ENCODE assay signal across 1 cellular context in genomic region chr1:248873993-248874671, GRCh38.
TF ChIP-seq lines count a peak whose summit lies in the region.

No MANE protein-coding gene starts in this region.

TF ChIP-seq in A549, 52 proteins besides CTCF, POLR2A, EP300 and RAD21 (continued from another document):
- TF ChIP-seq BCL3 (IDR thresholded peaks at IDR 0.05): no peak
- no peak for TF ChIP-seq NR3C1 (IDR thresholded peaks at IDR 0.05)
- TF ChIP-seq USF2 (IDR thresholded peaks at IDR 0.05): no peak
- no peak for TF ChIP-seq ZSCAN20 (CRISPR knock-in tag; IDR thresholded peaks at IDR 0.05)
- TF ChIP-seq HOXA7 (CRISPR knock-in tag; IDR thresholded peaks at IDR 0.05): no peak
- TF ChIP-seq MYC (IDR thresholded peaks at IDR 0.05; ENCODE audit: borderline replicate concordance, low read length): no peak; the same call in 1 of the 2 replicates
- TF ChIP-seq EHMT2 (IDR thresholded peaks at IDR 0.05; ENCODE audit: low read depth): no peak
- 0 out of 3 replicates have a peak, but pooled peaks have one; percentile 8 for TF ChIP-seq SMC3 (IDR thresholded peaks at IDR 0.05)
- TF ChIP-seq KDM5A (IDR thresholded peaks at IDR 0.05): no peak
- no peak for TF ChIP-seq MAX (IDR thresholded peaks at IDR 0.05)
- peak; percentile 20; the same call in 1 of the 2 replicates for TF ChIP-seq MAZ (IDR thresholded peaks at IDR 0.05; ENCODE audit: borderline replicate concordance, low read depth, low read length)
- TF ChIP-seq RARB (CRISPR knock-in tag; IDR thresholded peaks at IDR 0.05): peak; percentile 68; the same call in 1 of the 2 replicates
- peak; percentile 65 for TF ChIP-seq SREBF2 (IDR thresholded peaks at IDR 0.05)
- TF ChIP-seq FOSL2 (IDR thresholded peaks at IDR 0.05): no peak
- peak; percentile 39; the same call in 1 of the 2 replicates for TF ChIP-seq FOSL2 (CRISPR knock-in tag; IDR thresholded peaks at IDR 0.05)
- peak; percentile 59; the same call in 1 of the 2 replicates for TF ChIP-seq HOXB5 (CRISPR knock-in tag; IDR thresholded peaks at IDR 0.05)
- TF ChIP-seq JUN (IDR thresholded peaks at IDR 0.05): no peak
- TF ChIP-seq ELK1 (IDR thresholded peaks at IDR 0.05; ENCODE audit: low read depth, low read length): no peak
- TF ChIP-seq HMGXB4 (CRISPR knock-in tag; IDR thresholded peaks at IDR 0.05; ENCODE audit: borderline replicate concordance): no peak
- no peak for TF ChIP-seq CHD2 (IDR thresholded peaks at IDR 0.05; ENCODE audit: low read length, partially characterized antibody)
- TF ChIP-seq REST (IDR thresholded peaks at IDR 0.05): no peak
- no peak for TF ChIP-seq HEYL (CRISPR knock-in tag; IDR thresholded peaks at IDR 0.05)
